Comparison of ENCODE assay signal across 27 cellular contexts in the genomic region with DNA sequence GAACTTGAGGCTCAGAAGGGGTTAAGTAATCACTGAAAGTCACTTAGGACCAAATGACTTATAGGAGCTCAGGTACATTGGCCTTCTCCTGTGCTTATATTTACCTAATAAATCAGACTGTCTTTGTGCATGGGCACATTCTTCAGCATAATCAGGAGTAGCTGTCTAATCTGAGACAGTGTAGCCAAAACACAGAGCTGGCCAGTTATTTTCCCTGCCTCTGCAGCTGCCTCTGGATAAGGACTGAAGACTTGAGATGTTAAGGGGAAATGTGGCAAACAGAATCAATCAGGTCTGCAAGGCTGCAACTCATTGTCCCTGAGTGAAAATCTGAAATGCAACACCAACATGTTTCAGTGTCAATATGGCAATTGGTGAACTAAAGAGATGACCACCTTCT. TPM values are rescaled to one million over a fixed set of nuclear protein-coding genes. Genes with fewer than 3 reads are reported as not detected.
"Had no signal": no experiment of that assay in that cellular context is flagged by ENCODE, and none has a peak within 500 bp of the region (broad histone marks: within the 10 kb centered on the region; RNA-seq: fewer than 3 reads in every experiment).

No MANE protein-coding gene starts in this region.

- H3K9me3 Mint-ChIP-seq: activated CD8-positive, alpha-beta T cell treated with anti-CD3 and anti-CD28 coated beads for 36 hours; activated naive CD4-positive, alpha-beta T cell treated with anti-CD3 and anti-CD28 coated beads, Interleukin-2, amount 10 ng/mL, durations not matched to agents 7 days and 5 days; activated T-cell treated with anti-CD3 and anti-CD28 coated beads, Interleukin-2, amount 50 U/mL, for 72 hours had no signal

- H3K27ac Mint-ChIP-seq: activated CD4-positive, alpha-beta T cell treated with anti-CD3 and anti-CD28 coated beads for 36 hours; activated CD8-positive, alpha-beta T cell treated with anti-CD3 and anti-CD28 coated beads for 36 hours; activated naive CD4-positive, alpha-beta T cell treated with anti-CD3 and anti-CD28 coated beads, Interleukin-2, amount 10 ng/mL, durations not matched to agents 7 days and 5 days; activated naive CD8-positive, alpha-beta T cell treated with anti-CD3 and anti-CD28 coated beads for 36 hours; activated T-cell treated with anti-CD3 and anti-CD28 coated beads, Interleukin-2, amount 50 U/mL, for 72 hours; activated T-helper 2 cell treated with anti-CD3 and anti-CD28 coated beads, Interferon-gamma antibody, Interleukin-2, Interleukin-4, amounts not matched to agents 10 μg/mL and 5 μg/mL and 100 μg/mL, durations not matched to agents 14 hours and 24 hours and 36 hours had no signal

- H3K9ac ChIP-seq: KMS-11, SK-N-SH had no signal

- H3K4me2 ChIP-seq: KMS-11, SK-N-SH had no signal

- H3K9me3 ChIP-seq: Peyer's patch, SJCRH30, SK-N-SH had no signal

- H3K27me3 Mint-ChIP-seq: activated CD4-positive, alpha-beta T cell treated with anti-CD3 and anti-CD28 coated beads for 36 hours; activated CD8-positive, alpha-beta T cell treated with anti-CD3 and anti-CD28 coated beads for 36 hours; activated naive CD4-positive, alpha-beta T cell treated with anti-CD3 and anti-CD28 coated beads, Interleukin-2, amount 10 ng/mL, durations not matched to agents 7 days and 5 days; activated naive CD8-positive, alpha-beta T cell treated with anti-CD3 and anti-CD28 coated beads for 36 hours had no signal

- H3K4me3 Mint-ChIP-seq: activated CD4-positive, alpha-beta T cell treated with anti-CD3 and anti-CD28 coated beads for 36 hours; activated CD8-positive, alpha-beta T cell treated with anti-CD3 and anti-CD28 coated beads for 36 hours; activated naive CD4-positive, alpha-beta T cell treated with anti-CD3 and anti-CD28 coated beads, Interleukin-2, amount 10 ng/mL, durations not matched to agents 7 days and 5 days; activated naive CD8-positive, alpha-beta T cell treated with anti-CD3 and anti-CD28 coated beads for 36 hours; activated T-cell treated with anti-CD3 and anti-CD28 coated beads, Interleukin-2, amount 50 U/mL, for 72 hours had no signal

- H3K36me3 ChIP-seq: Peyer's patch, SJCRH30, WERI-Rb-1 had no signal

- H3K4me3 ChIP-seq: Peyer's patch, SJCRH30 had no signal

- H3K4me1 ChIP-seq: Peyer's patch, SJCRH30 had no signal

- H3K4me1 Mint-ChIP-seq: activated CD4-positive, alpha-beta T cell treated with anti-CD3 and anti-CD28 coated beads for 36 hours; activated naive CD4-positive, alpha-beta T cell treated with anti-CD3 and anti-CD28 coated beads, Interleukin-2, amount 10 ng/mL, durations not matched to agents 7 days and 5 days; activated naive CD8-positive, alpha-beta T cell treated with anti-CD3 and anti-CD28 coated beads for 36 hours had no signal

- DNase-seq: activated CD4-positive, alpha-beta T cell treated with anti-CD3 and anti-CD28 coated beads for 36 hours; activated CD8-positive, alpha-beta memory T cell treated with anti-CD3 and anti-CD28 coated beads, Interleukin-2, amount 50 U/mL, for 4 hours; activated CD8-positive, alpha-beta T cell treated with anti-CD3 and anti-CD28 coated beads for 36 hours; activated gamma-delta T cell treated with Interleukin-2 at 50 U/mL for 16 hours; activated naive CD4-positive, alpha-beta T cell treated with anti-CD3 and anti-CD28 coated beads, Interleukin-2, amount 10 ng/mL, durations not matched to agents 7 days and 5 days; activated naive CD8-positive, alpha-beta T cell treated with anti-CD3 and anti-CD28 coated beads for 36 hours; activated T-cell treated with anti-CD3 and anti-CD28 coated beads, Interleukin-2, amount 50 U/mL, for 72 hours; caudate nucleus; NCI-H1092; NCI-H1417; NCI-H1930; NCI-H345; NCI-H510A; NCI-H526 treated with DMSO at 0.1 percent for 48 hours; NCI-H82; Peyer's patch; Right ventricle myocardium superior; SJCRH30; SK-N-SH; T-helper 1 cell; WERI-Rb-1 had no signal

- H3K36me3 Mint-ChIP-seq: activated naive CD4-positive, alpha-beta T cell treated with anti-CD3 and anti-CD28 coated beads, Interleukin-2, amount 10 ng/mL, durations not matched to agents 7 days and 5 days; activated naive CD8-positive, alpha-beta T cell treated with anti-CD3 and anti-CD28 coated beads for 36 hours had no signal

- ATAC-seq: activated CD4-positive, alpha-beta T cell treated with anti-CD3 and anti-CD28 coated beads for 36 hours; activated CD8-positive, alpha-beta T cell treated with anti-CD3 and anti-CD28 coated beads for 36 hours; activated T-cell treated with anti-CD3 and anti-CD28 coated beads, Interleukin-2, amount 50 U/mL, for 72 hours had no signal

- H3K27ac ChIP-seq: KMS-11, Peyer's patch, RWPE1, SJCRH30, WERI-Rb-1 had no signal

- H3K27me3 ChIP-seq: Peyer's patch, SJCRH30 had no signal

RNA-seq across cellular contexts. Expression of gene FSHR, which starts 1.5 kb away (rescaled TPM):
- total RNA-seq: activated CD4-positive, alpha-beta T cell treated with anti-CD3 and anti-CD28 coated beads for 36 hours; activated CD8-positive, alpha-beta T cell treated with anti-CD3 and anti-CD28 coated beads for 36 hours; activated naive CD8-positive, alpha-beta T cell treated with anti-CD3 and anti-CD28 coated beads for 36 hours; activated T-cell treated with anti-CD3 and anti-CD28 coated beads, Interleukin-2, amount 50 U/mL, for 72 hours; activated T-helper 2 cell treated with anti-CD3 and anti-CD28 coated beads, Interferon-gamma antibody, Interleukin-2, Interleukin-4, amounts not matched to agents 10 μg/mL and 5 μg/mL and 100 μg/mL, durations not matched to agents 14 hours and 24 hours and 36 hours; MCF 10A; Peyer's patch; SJCRH30; T-helper 2 cell treated with Interferon-gamma antibody and Interleukin-4, amounts not matched to agents 100 ng/mL and 5 ng/mL, for 36 hours had no signal
- polyA plus RNA-seq: adipose tissue, SK-N-SH had no signal
